2 cellular contexts compared by ENCODE assay signal in the genomic region with DNA sequence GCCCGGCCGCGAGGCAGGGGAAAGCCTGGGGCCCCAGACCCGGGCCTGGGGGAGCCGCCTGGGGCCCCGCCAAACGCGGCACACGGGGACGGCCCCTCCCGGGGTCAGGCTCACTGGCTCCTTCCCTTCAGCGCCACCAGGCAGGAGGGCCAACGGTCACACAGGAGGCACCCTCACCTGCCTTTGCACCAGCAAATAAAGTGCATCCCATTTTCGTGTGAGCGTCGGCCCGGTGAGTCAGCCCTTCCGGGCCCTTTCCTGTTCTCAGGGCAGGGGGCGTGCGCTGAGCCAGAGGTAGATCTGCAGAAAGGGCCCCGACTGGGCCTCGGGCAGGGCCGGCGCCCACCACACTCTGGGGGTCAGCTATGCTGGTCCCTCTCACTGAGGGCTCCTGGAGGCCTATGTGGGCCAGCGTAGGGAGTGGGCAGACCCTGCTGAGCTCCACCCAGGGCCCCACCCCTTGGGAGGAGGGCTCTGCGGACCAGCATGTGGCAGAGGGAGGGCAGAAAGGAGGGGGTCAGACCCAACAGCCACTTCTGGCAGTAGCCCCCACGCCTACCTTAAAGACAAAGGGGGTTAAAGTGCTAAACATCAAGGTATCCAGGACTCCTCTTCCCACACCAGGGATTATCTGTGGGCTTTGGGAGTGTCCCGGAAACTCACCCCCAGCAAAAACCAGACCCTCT.
A peak's percentile ranks its signal among the peaks of the same experiment; 100 is the strongest.
TF ChIP-seq lines count a peak whose summit lies in the region.

No MANE protein-coding gene starts in this region.

TF ChIP-seq in HEK293, 187 proteins besides CTCF, POLR2A, EP300 and RAD21 (continued from another document):
- TF ChIP-seq ZNF341 (tag by site-specific recombination; IDR thresholded peaks at IDR 0.05; ENCODE audit: low read depth): peak; percentile 99
- TF ChIP-seq, protein P1, sequence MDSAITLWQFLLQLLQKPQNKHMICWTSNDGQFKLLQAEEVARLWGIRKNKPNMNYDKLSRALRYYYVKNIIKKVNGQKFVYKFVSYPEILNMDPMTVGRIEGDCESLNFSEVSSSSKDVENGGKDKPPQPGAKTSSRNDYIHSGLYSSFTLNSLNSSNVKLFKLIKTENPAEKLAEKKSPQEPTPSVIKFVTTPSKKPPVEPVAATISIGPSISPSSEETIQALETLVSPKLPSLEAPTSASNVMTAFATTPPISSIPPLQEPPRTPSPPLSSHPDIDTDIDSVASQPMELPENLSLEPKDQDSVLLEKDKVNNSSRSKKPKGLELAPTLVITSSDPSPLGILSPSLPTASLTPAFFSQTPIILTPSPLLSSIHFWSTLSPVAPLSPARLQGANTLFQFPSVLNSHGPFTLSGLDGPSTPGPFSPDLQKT (IDR thresholded peaks at IDR 0.05; ENCODE audit: borderline replicate concordance, low read depth, low read length): no peak
- TF ChIP-seq ZNF548 (tag by site-specific recombination; IDR thresholded peaks at IDR 0.05): no peak
- TF ChIP-seq MYNN (tag by site-specific recombination; IDR thresholded peaks at IDR 0.05; ENCODE audit: borderline replicate concordance): no peak
- no peak for TF ChIP-seq BCL11A (tag by site-specific recombination; IDR thresholded peaks at IDR 0.05; ENCODE audit: low read depth)
- no peak for TF ChIP-seq ZNF558 (tag by site-specific recombination; IDR thresholded peaks at IDR 0.05)
- TF ChIP-seq ZNF654 (tag by site-specific recombination; IDR thresholded peaks at IDR 0.05; ENCODE audit: low read depth): no peak
- no peak for TF ChIP-seq SCRT1 (tag by site-specific recombination; IDR thresholded peaks at IDR 0.05; ENCODE audit: borderline replicate concordance)
- TF ChIP-seq, protein P2, sequence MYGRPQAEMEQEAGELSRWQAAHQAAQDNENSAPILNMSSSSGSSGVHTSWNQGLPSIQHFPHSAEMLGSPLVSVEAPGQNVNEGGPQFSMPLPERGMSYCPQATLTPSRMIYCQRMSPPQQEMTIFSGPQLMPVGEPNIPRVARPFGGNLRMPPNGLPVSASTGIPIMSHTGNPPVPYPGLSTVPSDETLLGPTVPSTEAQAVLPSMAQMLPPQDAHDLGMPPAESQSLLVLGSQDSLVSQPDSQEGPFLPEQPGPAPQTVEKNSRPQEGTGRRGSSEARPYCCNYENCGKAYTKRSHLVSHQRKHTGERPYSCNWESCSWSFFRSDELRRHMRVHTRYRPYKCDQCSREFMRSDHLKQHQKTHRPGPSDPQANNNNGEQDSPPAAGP (tag by site-specific recombination; IDR thresholded peaks at IDR 0.05): peak; percentile 83
- TF ChIP-seq ZBTB10 (tag by site-specific recombination; IDR thresholded peaks at IDR 0.05): peak; percentile 64; the same call in 1 of the 2 replicates
- TF ChIP-seq ZNF544 (tag by site-specific recombination; IDR thresholded peaks at IDR 0.05): no peak
- no peak for TF ChIP-seq ZFP41 (tag by site-specific recombination; IDR thresholded peaks at IDR 0.05; ENCODE audit: borderline replicate concordance)
- no peak for TF ChIP-seq GFI1B (tag by site-specific recombination; IDR thresholded peaks at IDR 0.05)
- no peak for TF ChIP-seq ZNF302 (tag by site-specific recombination; IDR thresholded peaks at IDR 0.05; ENCODE audit: low read depth)
- no peak for TF ChIP-seq IKZF3 (tag by site-specific recombination; IDR thresholded peaks at IDR 0.05)
- TF ChIP-seq, protein P3, sequence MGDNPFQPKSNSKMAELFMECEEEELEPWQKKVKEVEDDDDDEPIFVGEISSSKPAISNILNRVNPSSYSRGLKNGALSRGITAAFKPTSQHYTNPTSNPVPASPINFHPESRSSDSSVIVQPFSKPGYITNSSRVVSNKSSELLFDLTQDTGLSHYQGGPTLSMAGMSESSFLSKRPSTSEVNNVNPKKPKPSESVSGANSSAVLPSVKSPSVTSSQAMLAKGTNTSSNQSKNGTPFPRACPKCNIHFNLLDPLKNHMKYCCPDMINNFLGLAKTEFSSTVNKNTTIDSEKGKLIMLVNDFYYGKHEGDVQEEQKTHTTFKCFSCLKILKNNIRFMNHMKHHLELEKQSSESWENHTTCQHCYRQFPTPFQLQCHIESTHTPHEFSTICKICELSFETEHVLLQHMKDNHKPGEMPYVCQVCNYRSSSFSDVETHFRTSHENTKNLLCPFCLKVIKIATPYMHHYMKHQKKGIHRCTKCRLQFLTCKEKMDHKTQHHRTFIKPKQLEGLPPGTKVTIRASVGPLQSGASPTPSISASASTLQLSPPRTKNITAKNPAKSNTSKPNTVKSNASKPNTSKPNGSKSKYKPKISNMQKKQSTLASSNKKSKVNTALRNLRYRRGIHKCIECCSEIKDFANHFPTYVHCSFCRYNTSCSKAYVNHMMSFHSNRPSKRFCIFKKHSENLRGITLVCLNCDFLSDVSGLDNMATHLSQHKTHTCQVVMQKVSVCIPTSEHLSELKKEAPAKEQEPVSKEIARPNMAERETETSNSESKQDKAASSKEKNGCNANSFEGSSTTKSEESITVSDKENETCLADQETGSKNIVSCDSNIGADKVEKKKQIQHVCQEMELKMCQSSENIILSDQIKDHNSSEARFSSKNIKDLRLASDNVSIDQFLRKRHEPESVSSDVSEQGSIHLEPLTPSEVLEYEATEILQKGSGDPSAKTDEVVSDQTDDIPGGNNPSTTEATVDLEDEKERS (tag by site-specific recombination; IDR thresholded peaks at IDR 0.05): no peak
- TF ChIP-seq, protein P4, sequence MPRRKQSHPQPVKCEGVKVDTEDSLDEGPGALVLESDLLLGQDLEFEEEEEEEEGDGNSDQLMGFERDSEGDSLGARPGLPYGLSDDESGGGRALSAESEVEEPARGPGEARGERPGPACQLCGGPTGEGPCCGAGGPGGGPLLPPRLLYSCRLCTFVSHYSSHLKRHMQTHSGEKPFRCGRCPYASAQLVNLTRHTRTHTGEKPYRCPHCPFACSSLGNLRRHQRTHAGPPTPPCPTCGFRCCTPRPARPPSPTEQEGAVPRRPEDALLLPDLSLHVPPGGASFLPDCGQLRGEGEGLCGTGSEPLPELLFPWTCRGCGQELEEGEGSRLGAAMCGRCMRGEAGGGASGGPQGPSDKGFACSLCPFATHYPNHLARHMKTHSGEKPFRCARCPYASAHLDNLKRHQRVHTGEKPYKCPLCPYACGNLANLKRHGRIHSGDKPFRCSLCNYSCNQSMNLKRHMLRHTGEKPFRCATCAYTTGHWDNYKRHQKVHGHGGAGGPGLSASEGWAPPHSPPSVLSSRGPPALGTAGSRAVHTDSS (tag by site-specific recombination; IDR thresholded peaks at IDR 0.05): no peak

TF ChIP-seq in HepG2, 621 proteins besides CTCF, POLR2A, EP300 and RAD21 (continued from another document and continues in another):
- TF ChIP-seq IKZF1 (IDR thresholded peaks at IDR 0.05) (no peak), RARG (CRISPR knock-in tag; IDR thresholded peaks at IDR 0.05; ENCODE audit: low read depth) (no peak), ZNF589 (CRISPR knock-in tag; conservative IDR thresholded peaks at IDR 0.05) (0 out of 2 replicates have a peak, but pooled peaks have one; percentile 16), REL (CRISPR knock-in tag; conservative IDR thresholded peaks at IDR 0.05) (no peak), SMC3 (IDR thresholded peaks at IDR 0.05; ENCODE audit: low read length) (no peak), ZNF24 (IDR thresholded peaks at IDR 0.05) (no peak), HOXA5 (CRISPR knock-in tag; IDR thresholded peaks at IDR 0.05) (peak; percentile 91), TAF1 (CRISPR knock-in tag; IDR thresholded peaks at IDR 0.05) (peak; percentile 89), ZNF441 (CRISPR knock-in tag; IDR thresholded peaks at IDR 0.05; ENCODE audit: borderline replicate concordance) (no peak), PHB2 (IDR thresholded peaks at IDR 0.05; ENCODE audit: partially characterized antibody) (no peak), KMT2B (CRISPR knock-in tag; IDR thresholded peaks at IDR 0.05) (peak; percentile 64), MYNN (CRISPR knock-in tag; IDR thresholded peaks at IDR 0.05; ENCODE audit: low read depth) (peak; percentile 86; the same call in 1 of the 2 replicates), TFDP1 (CRISPR knock-in tag; IDR thresholded peaks at IDR 0.05; ENCODE audit: borderline replicate concordance) (no peak; the same call in 1 of the 2 replicates), RNF219 (CRISPR knock-in tag; IDR thresholded peaks at IDR 0.05) (no peak), ZNF678 (CRISPR knock-in tag; IDR thresholded peaks at IDR 0.05) (peak; percentile 34; the same call in 1 of the 2 replicates), NBN (conservative IDR thresholded peaks at IDR 0.05) (no peak), RXRA (CRISPR knock-in tag; IDR thresholded peaks at IDR 0.05) (peak; percentile 73; the same call in 1 of the 2 replicates), GMEB1 (CRISPR knock-in tag; IDR thresholded peaks at IDR 0.05; ENCODE audit: borderline replicate concordance) (no peak; the same call in 1 of the 2 replicates), ARNT (IDR thresholded peaks at IDR 0.05) (no peak), NFYB (CRISPR knock-in tag; IDR thresholded peaks at IDR 0.05) (no peak; the same call in 1 of the 2 replicates), SNRNP70 (IDR thresholded peaks at IDR 0.05; ENCODE audit: low read depth, low read length) (no peak), HOXA3 (CRISPR knock-in tag; IDR thresholded peaks at IDR 0.05) (peak; percentile 40), MAFF (IDR thresholded peaks at IDR 0.05; ENCODE audit: low read depth, low read length) (no peak), ZNF749 (CRISPR knock-in tag; IDR thresholded peaks at IDR 0.05; ENCODE audit: borderline replicate concordance) (no peak; the same call in 1 of the 2 replicates), AKAP8 (CRISPR knock-in tag; IDR thresholded peaks at IDR 0.05) (peak; percentile 89; the same call in 1 of the 2 replicates), DMTF1 (CRISPR knock-in tag; IDR thresholded peaks at IDR 0.05) (no peak), REXO4 (CRISPR knock-in tag; IDR thresholded peaks at IDR 0.05; ENCODE audit: borderline replicate concordance) (no peak), ZNF598 (CRISPR knock-in tag; IDR thresholded peaks at IDR 0.05; ENCODE audit: borderline replicate concordance) (peak; percentile 81; the same call in 1 of the 2 replicates), TMF1 (CRISPR knock-in tag; IDR thresholded peaks at IDR 0.05; ENCODE audit: low read depth) (no peak), SMARCC2 (IDR thresholded peaks at IDR 0.05) (no peak), ZNF143 (CRISPR knock-in tag; IDR thresholded peaks at IDR 0.05) (no peak; the same call in 1 of the 2 replicates), ZNF253 (CRISPR knock-in tag; IDR thresholded peaks at IDR 0.05; ENCODE audit: borderline replicate concordance) (no peak), ZNF124 (CRISPR knock-in tag; IDR thresholded peaks at IDR 0.05) (peak; percentile 61; the same call in 1 of the 2 replicates), ZNF317 (CRISPR knock-in tag; IDR thresholded peaks at IDR 0.05) (peak; percentile 46; the same call in 1 of the 2 replicates)
- TF ChIP-seq, protein P5, sequence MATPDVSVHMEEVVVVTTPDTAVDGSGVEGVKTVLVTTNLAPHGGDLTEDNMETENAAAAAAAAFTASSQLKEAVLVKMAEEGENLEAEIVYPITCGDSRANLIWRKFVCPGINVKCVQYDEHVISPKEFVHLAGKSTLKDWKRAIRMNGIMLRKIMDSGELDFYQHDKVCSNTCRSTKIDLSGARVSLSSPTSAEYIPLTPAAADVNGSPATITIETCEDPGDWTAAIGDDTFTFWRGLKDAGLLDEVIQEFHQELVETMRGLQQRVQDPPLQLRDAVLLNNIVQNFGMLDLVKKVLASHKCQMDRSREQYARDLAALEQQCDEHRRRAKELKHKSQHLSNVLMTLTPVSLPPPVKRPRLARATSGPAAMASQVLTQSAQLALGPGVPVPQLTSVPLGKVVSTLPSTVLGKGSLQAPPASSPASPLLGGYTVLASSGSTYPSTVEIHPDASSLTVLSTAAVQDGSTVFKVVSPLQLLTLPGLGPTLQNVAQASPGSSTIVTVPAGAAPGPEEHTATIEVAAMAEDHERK (CRISPR knock-in tag; IDR thresholded peaks at IDR 0.05; ENCODE audit: low read depth): peak; percentile 33; the same call in 1 of the 2 replicates
